22 cellular contexts compared by ENCODE assay signal in the genomic region with DNA sequence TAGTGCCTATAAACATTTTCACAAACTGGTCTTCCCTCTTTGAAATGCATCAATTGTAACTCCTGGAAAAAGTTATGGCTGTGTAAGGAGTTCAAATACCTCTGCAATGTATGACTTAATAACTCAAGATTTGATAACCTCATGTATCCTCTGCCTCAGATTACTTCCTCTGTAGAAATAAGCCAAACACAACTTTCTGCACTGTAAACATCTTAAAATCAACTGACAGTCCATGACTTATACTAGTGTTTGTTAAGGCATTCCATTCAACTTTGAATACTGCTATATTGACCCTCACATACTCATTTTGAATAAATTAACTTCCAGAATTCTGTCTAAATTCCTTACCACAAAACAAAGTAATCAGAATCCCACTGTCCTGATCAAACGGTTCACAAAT.
DNase-seq lines count a peak whose midpoint lies in the region; ATAC-seq and TF ChIP-seq lines count a peak whose summit lies in the region.
"Had no signal": no experiment of that assay in that cellular context is flagged by ENCODE, and none has a peak within 500 bp of the region (broad histone marks: within the 10 kb centered on the region; RNA-seq: fewer than 3 reads in every experiment).

No MANE protein-coding gene starts in this region.

- peaks cover 4% of the 10 kb centered on the region for H3K9me3 Mint-ChIP-seq in memory B cell
- H3K9me3 Mint-ChIP-seq in neural progenitor cell = peaks cover 12% of the 10 kb centered on the region
- H3K9me3 Mint-ChIP-seq: GM23338 had no signal

- H3K4me3 Mint-ChIP-seq in memory B cell (no peak overlapping the region), neural progenitor cell (no peak overlapping the region)
- H3K4me3 Mint-ChIP-seq: CD14-positive monocyte; CD4-positive, alpha-beta T cell; CD8-positive, alpha-beta memory T cell; GM23338; H9 had no signal

- peaks cover 29% of the 10 kb centered on the region for H3K36me3 Mint-ChIP-seq in memory B cell
- H3K36me3 Mint-ChIP-seq in neural progenitor cell = peaks cover 4% of the 10 kb centered on the region

- peak; percentile 84 for ATAC-seq in IMR-90 (ENCODE audit: low read depth)
- ATAC-seq in memory B cell (ENCODE audit: low read depth) = no peak
- ATAC-seq: A549, GM23338, HCT116 had no signal

- intact Hi-C loops in IMR-90 (cut with micrococcal nuclease) = no loop called here

- peaks cover 14% of the 10 kb centered on the region for H3K4me1 Mint-ChIP-seq in memory B cell
- peaks cover 10% of the 10 kb centered on the region for H3K4me1 Mint-ChIP-seq in neural progenitor cell
- H3K4me1 Mint-ChIP-seq: CD14-positive monocyte, GM23338, H9 had no signal

- dilution Hi-C loops in IMR-90 (cut with HindIII; ENCODE audit: low sequenced_read_pairs, unreplicated experiment) = no loop called here

- no peak overlapping the region for H4K91ac ChIP-seq in IMR-90 (ENCODE audit: insufficient read depth, low read depth, low read length)

- no CpG with 5 or more reads among the region's 1 CpG for WGBS in IMR-90 (ENCODE audit: extremely low coverage in 2 of 2, insufficient read length in 1 of 2), 2 experiments

- H3K18ac ChIP-seq in IMR-90 (ENCODE audit: low read depth, low read length) = no peak overlapping the region

- H3K27me3 Mint-ChIP-seq in memory B cell = no peaks in the 10 kb centered on the region
- peaks cover 2% of the 10 kb centered on the region for H3K27me3 Mint-ChIP-seq in neural progenitor cell (ENCODE audit: insufficient read depth, low read depth)
- H3K27me3 Mint-ChIP-seq: CD4-positive, alpha-beta T cell; CD8-positive, alpha-beta memory T cell had no signal

- H3F3A ChIP-seq in neural progenitor cell (ENCODE audit: low read depth) = no peaks in the 10 kb centered on the region

- BruUV-seq in IMR-90 (replicated peaks; lab: Mats Ljungman, UMichigan) = no TSS peak

- H3K4me3 ChIP-seq in IMR-90 (ENCODE audit: insufficient read depth, low read depth, low read length) (no peak overlapping the region), choroid plexus epithelial cell (ENCODE audit: low read depth, low read length) (no peak overlapping the region), neural progenitor cell (no peak overlapping the region)
- H3K4me3 ChIP-seq: A549; BLaER1 treated with 17β-estradiol and CSF1 and Interleukin-3, amounts not matched to agents 10 nM and 100 nM; GM23338 had no signal

- no peak overlapping the region for H3K56ac ChIP-seq in IMR-90 (ENCODE audit: extremely low read depth, insufficient read depth, low read length)

- H3K36me3 ChIP-seq in IMR-90 (ENCODE audit: control insufficient read depth, insufficient read depth, low read length) (no peaks in the 10 kb centered on the region), neural progenitor cell (no peaks in the 10 kb centered on the region)
- H3K36me3 ChIP-seq: BE2C had no signal

- H3K9me3 ChIP-seq in IMR-90 (ENCODE audit: control insufficient read depth, insufficient read depth, low read length) (no peaks in the 10 kb centered on the region), neural progenitor cell (ENCODE audit: low read depth) (no peaks in the 10 kb centered on the region)
- H3K9me3 ChIP-seq: BE2C had no signal

- H3K4me1 ChIP-seq in IMR-90 (ENCODE audit: control insufficient read depth, insufficient read depth, low read length) (no peaks in the 10 kb centered on the region), neural progenitor cell (peaks cover 8% of the 10 kb centered on the region)
- H3K4me1 ChIP-seq: A549, BE2C had no signal

- DNase-seq in IMR-90 (peak; percentile 39), NCI-H226 (peak; percentile 4), choroid plexus epithelial cell (ENCODE audit: low read depth) (peak; percentile 2), memory B cell (ENCODE audit: low spot score in 2 of 2) (no peak), NCI-H1694 (lab: John Stamatoyannopoulos, UW) (no peak), NCI-H2107 (lab: John Stamatoyannopoulos, UW) (no peak), neural progenitor cell (ENCODE audit: low spot score) (no peak)
- DNase-seq: 8988T; ACHN; AML-193; BE2C; CD4-positive, alpha-beta T cell; CD8-positive, alpha-beta memory T cell; DMS 273 treated with DMSO at 0.1 percent for 48 hours; DMS79 treated with DMSO at 0.1 percent for 48 hours; GF-D8; H9 had no signal

- H2AFZ ChIP-seq in IMR-90 (replicated peaks; ENCODE audit: low read length, poor library complexity) (no peak overlapping the region), neural progenitor cell (replicated peaks) (no peak overlapping the region)
- H2AFZ ChIP-seq: GM23338 had no signal

- no peaks in the 10 kb centered on the region for H3K27me3 ChIP-seq in IMR-90 (ENCODE audit: control insufficient read depth, insufficient read depth, low read length)
- no peaks in the 10 kb centered on the region for H3K27me3 ChIP-seq in neural progenitor cell
- H3K27me3 ChIP-seq: BE2C; BLaER1 treated with 17β-estradiol and CSF1 and Interleukin-3, amounts not matched to agents 10 nM and 100 nM had no signal

- H3K14ac ChIP-seq in IMR-90 (replicated peaks; ENCODE audit: low read depth, low read length) = no peak overlapping the region

- no peak overlapping the region for H2BK120ac ChIP-seq in IMR-90 (ENCODE audit: low read depth, low read length)

- no peak overlapping the region for H3K23ac ChIP-seq in IMR-90 (ENCODE audit: low read depth, low read length)

- H4K8ac ChIP-seq in IMR-90 (ENCODE audit: low read depth in 2 of 2, low read length in 2 of 2) = no peak overlapping the region

- no peak overlapping the region for H3K4ac ChIP-seq in IMR-90 (ENCODE audit: low read depth, low read length)

- H3K9ac ChIP-seq in IMR-90 (ENCODE audit: low read depth, low read length) (no peak overlapping the region), neural progenitor cell (no peak overlapping the region)
- H3K9ac ChIP-seq: BLaER1 treated with 17β-estradiol and CSF1 and Interleukin-3, amounts not matched to agents 10 nM and 100 nM had no signal

- no peak overlapping the region for H2BK15ac ChIP-seq in IMR-90 (ENCODE audit: low read depth, low read length)

- POLR2A ChIA-PET in IMR-90 (lab: Charles Lee; ENCODE audit: unreplicated experiment) = no interaction called here

- TF ChIP-seq RAD21 in IMR-90 (IDR thresholded peaks at IDR 0.05; ENCODE audit: low read length) = no peak

- in situ Hi-C loops in IMR-90 (cut with MboI; ENCODE audit: low sequenced_read_pairs) = no loop called here

- H3K4me2 ChIP-seq in IMR-90 (ENCODE audit: low read depth, low read length) (no peak overlapping the region), neural progenitor cell (no peak overlapping the region)
- H3K4me2 ChIP-seq: A549; BLaER1 treated with 17β-estradiol and CSF1 and Interleukin-3, amounts not matched to agents 10 nM and 100 nM; GM23338 had no signal

- no peak overlapping the region for H2BK20ac ChIP-seq in IMR-90 (ENCODE audit: low read depth, low read length)

- no peak overlapping the region for H4K5ac ChIP-seq in IMR-90 (ENCODE audit: low read depth, low read length)

- no peak for TF ChIP-seq POLR2A in IMR-90 (IDR thresholded peaks at IDR 0.05; ENCODE audit: low read depth, low read length)

- no peak overlapping the region for H2BK5ac ChIP-seq in IMR-90 (ENCODE audit: low read depth, low read length, poor library complexity, severe bottlenecking)

- CTCF ChIA-PET in IMR-90 (lab: Yijun Ruan, JAX) = no interaction called here

- no peaks in the 10 kb centered on the region for H4K20me1 ChIP-seq in IMR-90 (ENCODE audit: insufficient read depth, low read length)
- no peaks in the 10 kb centered on the region for H4K20me1 ChIP-seq in neural progenitor cell (ENCODE audit: low read depth)
- H4K20me1 ChIP-seq: BLaER1 treated with 17β-estradiol and CSF1 and Interleukin-3, amounts not matched to agents 10 nM and 100 nM had no signal

- no peaks in the 10 kb centered on the region for H3K79me2 ChIP-seq in neural progenitor cell (ENCODE audit: low read depth)

- H3K9me1 ChIP-seq in IMR-90 (ENCODE audit: insufficient read depth, low read length) = no peaks in the 10 kb centered on the region

- H3K79me1 ChIP-seq in IMR-90 (ENCODE audit: low read depth in 1 of 2, low read length in 2 of 2) = peaks cover 0 to 5% of the 10 kb centered on the region in 2 experiments; a peak in 1 of 4 replicates

- no peak for TF ChIP-seq CTCF in IMR-90 (conservative IDR thresholded peaks at IDR 0.05; ENCODE audit: low read depth, low read length)
- no peak for TF ChIP-seq CTCF in choroid plexus epithelial cell (conservative IDR thresholded peaks at IDR 0.05; ENCODE audit: low read depth, low read length)
- TF ChIP-seq CTCF in neural progenitor cell (IDR thresholded peaks at IDR 0.05) = no peak

- no peak overlapping the region for H2AK9ac ChIP-seq in IMR-90 (replicated peaks; ENCODE audit: low read depth, low read length, poor library complexity)

- H2AK5ac ChIP-seq in IMR-90 (ENCODE audit: low read depth, low read length) = no peak overlapping the region

- H3K27ac ChIP-seq in IMR-90 (ENCODE audit: insufficient read depth, low read length) = no peak overlapping the region; the same call in 1 of the 2 replicates
- no peak overlapping the region for H3K27ac ChIP-seq in neural progenitor cell
- H3K27ac ChIP-seq: A549; BLaER1 treated with 17β-estradiol and CSF1 and Interleukin-3, amounts not matched to agents 10 nM and 100 nM had no signal

- H3K27ac Mint-ChIP-seq in memory B cell = peak overlapping the region; percentile 48
- no peak overlapping the region for H3K27ac Mint-ChIP-seq in neural progenitor cell
- H3K27ac Mint-ChIP-seq: CD14-positive monocyte; CD4-positive, alpha-beta T cell; GM23338; H9 had no signal

TF ChIP-seq in IMR-90, 13 proteins besides CTCF, POLR2A, EP300 and RAD21 (continues in another document):
- TF ChIP-seq CEBPB (IDR thresholded peaks at IDR 0.05; ENCODE audit: low read depth, low read length) (no peak), MAZ (IDR thresholded peaks at IDR 0.05; ENCODE audit: borderline replicate concordance, low read depth, low read length) (no peak), RCOR1 (IDR thresholded peaks at IDR 0.05; ENCODE audit: insufficient replicate concordance, low read length) (no peak), FOS (IDR thresholded peaks at IDR 0.05; ENCODE audit: low read depth, low read length) (no peak), SMC3 (IDR thresholded peaks at IDR 0.05; ENCODE audit: low read depth, low read length) (no peak)
- TF ChIP-seq, protein P1, sequence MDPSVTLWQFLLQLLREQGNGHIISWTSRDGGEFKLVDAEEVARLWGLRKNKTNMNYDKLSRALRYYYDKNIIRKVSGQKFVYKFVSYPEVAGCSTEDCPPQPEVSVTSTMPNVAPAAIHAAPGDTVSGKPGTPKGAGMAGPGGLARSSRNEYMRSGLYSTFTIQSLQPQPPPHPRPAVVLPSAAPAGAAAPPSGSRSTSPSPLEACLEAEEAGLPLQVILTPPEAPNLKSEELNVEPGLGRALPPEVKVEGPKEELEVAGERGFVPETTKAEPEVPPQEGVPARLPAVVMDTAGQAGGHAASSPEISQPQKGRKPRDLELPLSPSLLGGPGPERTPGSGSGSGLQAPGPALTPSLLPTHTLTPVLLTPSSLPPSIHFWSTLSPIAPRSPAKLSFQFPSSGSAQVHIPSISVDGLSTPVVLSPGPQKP (IDR thresholded peaks at IDR 0.05; ENCODE audit: borderline replicate concordance, low read depth, low read length) = no peak

Comparison
In these comparisons a context has a peak if more than half of its experiments do, and no peak if none do; other contexts are left out.
1. DNase-seq: peak in IMR-90 (single experiment), NCI-H226 (single experiment) and choroid plexus epithelial cell (single experiment); none in memory B cell (0 of 2), NCI-H1694 (single experiment), NCI-H2107 (single experiment) and neural progenitor cell (single experiment).